In genomic region chrX:139784788-139785187, GRCh38 we compare ENCODE assay signal across 18 cellular contexts.
A peak's percentile ranks its signal among the peaks of the same experiment; 100 is the strongest.
DNase-seq lines count a peak whose midpoint lies in the region; ATAC-seq, FAIRE-seq and TF ChIP-seq lines count a peak whose summit lies in the region.
"Had no signal": no experiment of that assay in that cellular context is flagged by ENCODE, and none has a peak within 500 bp of the region (broad histone marks: within the 10 kb centered on the region; RNA-seq: fewer than 3 reads in every experiment).

No MANE protein-coding gene starts in this region.

- H3K27ac ChIP-seq in heart right ventricle = no peak overlapping the region
- H3K27ac ChIP-seq: Peyer's patch had no signal

- intact Hi-C loops in cardiac septum (cut with DNase I) = no loop called here
- intact Hi-C loops in heart right ventricle (cut with DNase I) = no loop called here

- POLR2A ChIA-PET in HEK293T (lab: Yijun Ruan, JAX) = no interaction called here

- WGBS in heart right ventricle, 2 donors = 93 to 94% methylated on average over 1 of the region's 1 CpG

- no peak overlapping the region for H3K4me3 ChIP-seq in heart right ventricle
- H3K4me3 ChIP-seq: lung, Peyer's patch had no signal

- CTCF ChIA-PET in HEK293T (lab: Yijun Ruan, JAX) = no interaction called here

- H3K27me3 ChIP-seq in heart right ventricle = no peaks in the 10 kb centered on the region
- H3K27me3 ChIP-seq: Peyer's patch had no signal

- peaks cover 0 to 49% (median 0%) of the 10 kb centered on the region in 9 donors for H3K36me3 ChIP-seq in heart right ventricle

- H3K4me1 ChIP-seq in heart right ventricle = no peaks in the 10 kb centered on the region
- H3K4me1 ChIP-seq: Peyer's patch had no signal

- H3K9me3 ChIP-seq in heart right ventricle = no peaks in the 10 kb centered on the region
- H3K9me3 ChIP-seq: Peyer's patch had no signal

- peak; percentile 36 for FAIRE-seq in GM18507 (lab: Jason Lieb, UNC)
- FAIRE-seq: endometrium, H1, TTC549 had no signal

- ATAC-seq in GM21360 (IDR thresholded peaks at IDR 0.05; ENCODE audit: unreplicated experiment) (peak; percentile 87), HG02938 (IDR thresholded peaks at IDR 0.05; ENCODE audit: unreplicated experiment) (peak; percentile 99), HG03521 (IDR thresholded peaks at IDR 0.05; ENCODE audit: unreplicated experiment) (peak; percentile 93), heart right ventricle (no peak)
- ATAC-seq: stimulated activated naive CD8-positive, alpha-beta T cell treated with anti-CD3 and anti-CD28 coated beads, Interleukin-15, amount 100 ng/mL, for 72 hours had no signal

- DNase-seq in GM18507 (ENCODE audit: extremely low spot score, insufficient read length, low read depth) (no peak), HEK293T (ENCODE audit: extremely low spot score) (no peak), cardiac septum (ENCODE audit: low spot score) (no peak), NCI-H446 treated with DMSO at 0.1 percent for 48 hours (lab: John Stamatoyannopoulos, UW) (no peak), heart right ventricle (no peak)
- DNase-seq: hippocampal formation; KG1; NCI-H2107; Peyer's patch; stimulated activated CD4-positive, alpha-beta T cell treated with anti-CD3 and anti-CD28 coated beads, Interleukin-2, amount 100 ng/mL, for 48 hours; stimulated activated naive CD8-positive, alpha-beta T cell treated with anti-CD3 and anti-CD28 coated beads, Interleukin-15, amount 100 ng/mL, for 72 hours had no signal

- no peak for TF ChIP-seq CTCF in heart right ventricle (IDR thresholded peaks at IDR 0.05)

TF ChIP-seq in HEK293T, 16 proteins besides CTCF, POLR2A, EP300 and RAD21:
- TF ChIP-seq LEF1 (IDR thresholded peaks at IDR 0.05; ENCODE audit: borderline replicate concordance) = no peak
- no peak for TF ChIP-seq BHLHE40 (IDR thresholded peaks at IDR 0.05; ENCODE audit: borderline replicate concordance)
- TF ChIP-seq ARNT (IDR thresholded peaks at IDR 0.05) = no peak
- TF ChIP-seq FOXM1 (IDR thresholded peaks at IDR 0.05; ENCODE audit: borderline replicate concordance) = no peak
- no peak for TF ChIP-seq TARDBP (IDR thresholded peaks at IDR 0.05)
- no peak for TF ChIP-seq SP1 (IDR thresholded peaks at IDR 0.05)
- no peak for TF ChIP-seq HDGF (IDR thresholded peaks at IDR 0.05; ENCODE audit: borderline replicate concordance)
- no peak for TF ChIP-seq L3MBTL2 (conservative IDR thresholded peaks at IDR 0.05)
- TF ChIP-seq CTBP1 (IDR thresholded peaks at IDR 0.05; ENCODE audit: borderline replicate concordance) = no peak
TF ChIP-seq in HEK293T: peak in this region for 0.

Comparison
In these comparisons a context has a peak if more than half of its experiments do, and no peak if none do; other contexts are left out.
1. ATAC-seq: peak in GM21360 (single experiment), HG02938 (single experiment) and HG03521 (single experiment); none in heart right ventricle (0 of 8).